22 cellular contexts compared by ENCODE assay signal in genomic region chr19:19491321-19492025, GRCh38. TPM values are rescaled to one million over a fixed set of nuclear protein-coding genes. Genes with fewer than 3 reads are reported as not detected.
"Had no signal": no experiment of that assay in that cellular context is flagged by ENCODE, and none has a peak within 500 bp of the region (broad histone marks: within the 10 kb centered on the region; RNA-seq: fewer than 3 reads in every experiment).

No MANE protein-coding gene starts in this region.

- H3K4me3 Mint-ChIP-seq: activated CD4-positive, alpha-beta memory T cell treated with anti-CD3 and anti-CD28 coated beads, Interleukin-2, amount 10 ng/mL, durations not matched to agents 7 days and 5 days; activated T-helper 1 cell treated with anti-CD3 and anti-CD28 coated beads, Interleukin-12 subunit alpha, Interleukin-12 subunit beta, Interleukin-2, Interleukin-4 antibody, amounts not matched to agents 30 ng/mL and 10 ng/mL and 1 ng/mL, durations not matched to agents 14 hours and 24 hours and 36 hours; mesothelial cell of epicardium; WTC11 had no signal

- H3K27me3 Mint-ChIP-seq: activated CD4-positive, alpha-beta memory T cell treated with anti-CD3 and anti-CD28 coated beads, Interleukin-2, amount 10 ng/mL, durations not matched to agents 7 days and 5 days; naive thymus-derived CD8-positive, alpha-beta T cell had no signal

- DNase-seq: activated CD4-positive, alpha-beta memory T cell treated with anti-CD3 and anti-CD28 coated beads, Interleukin-2, amount 10 ng/mL, durations not matched to agents 7 days and 5 days; activated CD4-positive, alpha-beta T cell treated with anti-CD3 and anti-CD28 coated beads for 4 hours; activated gamma-delta T cell; amniotic stem cell; cortex of kidney; heart right ventricle; spleen; stimulated activated CD4-positive, alpha-beta T cell treated with anti-CD3 and anti-CD28 coated beads, Interleukin-4, amount 100 ng/mL, for 1 hour; stimulated activated naive CD4-positive, alpha-beta T cell; T1000 had no signal

- H3K27ac Mint-ChIP-seq: mesothelial cell of epicardium had no signal

- H3K4me3 ChIP-seq: heart right ventricle, pancreas, psoas muscle, right atrium auricular region, spleen, thoracic aorta, upper lobe of left lung had no signal

- H3K27me3 ChIP-seq: heart right ventricle, neutrophil, pancreas, right atrium auricular region, spleen, upper lobe of left lung had no signal

- H3K9me3 Mint-ChIP-seq: activated CD4-positive, alpha-beta memory T cell treated with anti-CD3 and anti-CD28 coated beads, Interleukin-2, amount 10 ng/mL, durations not matched to agents 7 days and 5 days; activated naive CD4-positive, alpha-beta T cell treated with anti-CD3 and anti-CD28 coated beads, Interleukin-2, amount 50 U/mL, for 72 hours; activated T-helper 1 cell treated with anti-CD3 and anti-CD28 coated beads, Interleukin-12 subunit alpha, Interleukin-12 subunit beta, Interleukin-2, Interleukin-4 antibody, amounts not matched to agents 30 ng/mL and 10 ng/mL and 1 ng/mL, durations not matched to agents 14 hours and 24 hours and 36 hours; mesothelial cell of epicardium; naive thymus-derived CD8-positive, alpha-beta T cell; WTC11 had no signal

- H3K9me3 ChIP-seq: heart right ventricle, neutrophil, pancreas, psoas muscle, right atrium auricular region, spleen, thoracic aorta, upper lobe of left lung had no signal

- H3K27ac ChIP-seq: heart right ventricle, psoas muscle, right atrium auricular region, thoracic aorta had no signal

RNA-seq across cellular contexts. Expression of gene CILP2, which starts 46.6 kb away (rescaled TPM):
- total RNA-seq: lung microvascular endothelial cell, psoas muscle had no signal
- polyA plus RNA-seq: pancreas had no signal
